Comparison of ENCODE assay signal across 9 cellular contexts in genomic region chr19:57820599-57820998, GRCh38. TPM values are rescaled to one million over a fixed set of nuclear protein-coding genes. Genes with fewer than 3 reads are reported as not detected.
DNase-seq lines count a peak whose midpoint lies in the region; ATAC-seq, FAIRE-seq and TF ChIP-seq lines count a peak whose summit lies in the region.
"Had no signal": no experiment of that assay in that cellular context is flagged by ENCODE, and none has a peak within 500 bp of the region (broad histone marks: within the 10 kb centered on the region; RNA-seq: fewer than 3 reads in every experiment).

No MANE protein-coding gene starts in this region.

- no peak overlapping the region for H2AFZ ChIP-seq in OCI-LY3 (ENCODE audit: low read depth, low read length)

- peak overlapping the region; percentile 69 for H3K4me2 ChIP-seq in OCI-LY3 (ENCODE audit: low read length)

- no peaks in the 10 kb centered on the region for H3K9me3 Mint-ChIP-seq in CD8-positive, alpha-beta T cell
- no peaks in the 10 kb centered on the region for H3K9me3 Mint-ChIP-seq in endodermal cell

- H3K36me3 Mint-ChIP-seq in CD8-positive, alpha-beta T cell, result peaks cover 41% of the 10 kb centered on the region
- peaks cover 27% of the 10 kb centered on the region for H3K36me3 Mint-ChIP-seq in endodermal cell (ENCODE audit: low read depth)

- H3K4me3 Mint-ChIP-seq in CD8-positive, alpha-beta T cell, result peak overlapping the region; percentile 96
- H3K4me3 Mint-ChIP-seq in endodermal cell, result peak overlapping the region; percentile 95

- FAIRE-seq in HTR-8/SVneo (lab: Jason Lieb, UNC), result no peak

- POLR2A ChIA-PET in CD8-positive, alpha-beta T cell (lab: Charles Lee), result interaction anchor here (0.6 to 1.2 kb wide), 3 partner anchors 51 to 112 kb away, joined by 3 to 6 read pairs (median 3); partner anchors contain the start of genes ZNF154 and ZNF586

- DNase-seq in CD8-positive, alpha-beta T cell, result no peak
- DNase-seq in endodermal cell (no peak), ovary (no peak), HTR-8/SVneo (ENCODE audit: insufficient read length, low spot score) (no peak)
- DNase-seq: NCI-H1105 had no signal

- intact Hi-C loops in CD8-positive, alpha-beta T cell (cut with DNase I, micrococcal nuclease), result no loop called here
- intact Hi-C loops in ovary (cut with DNase I), result no loop called here

- no peak overlapping the region for H3K27ac ChIP-seq in CD8-positive, alpha-beta T cell (ENCODE audit: low read depth, low read length)
- H3K27ac ChIP-seq in OCI-LY3 (ENCODE audit: low read length) (peak overlapping the region; percentile 73; the same call in 1 of the 2 replicates), endodermal cell (ENCODE audit: low read depth, low read length) (no peak overlapping the region), ovary (no peak overlapping the region)

- H3K36me3 ChIP-seq in CD8-positive, alpha-beta T cell (ENCODE audit: insufficient read depth, low read length), result no peaks in the 10 kb centered on the region
- H3K36me3 ChIP-seq in OCI-LY3 (replicated peaks; ENCODE audit: low read depth, low read length) (peaks cover 2% of the 10 kb centered on the region), endodermal cell (ENCODE audit: control insufficient read depth, insufficient read depth, low read length) (peaks cover 24% of the 10 kb centered on the region), ovary (no peaks in the 10 kb centered on the region)

- CTCF ChIA-PET in CD8-positive, alpha-beta T cell (lab: Charles Lee), result no interaction called here

- no peak for ATAC-seq in CD8-positive, alpha-beta T cell
- no peak for ATAC-seq in GM18861 (IDR thresholded peaks at IDR 0.05; ENCODE audit: unreplicated experiment)
- ATAC-seq in GM19328 (IDR thresholded peaks at IDR 0.05; ENCODE audit: unreplicated experiment), result no peak
- ATAC-seq in GM21526 (IDR thresholded peaks at IDR 0.05; ENCODE audit: low FRiP score, unreplicated experiment), result no peak

- TF ChIP-seq POLR2A in ovary (IDR thresholded peaks at IDR 0.05), result no peak

- peaks cover 25% of the 10 kb centered on the region for H4K20me1 ChIP-seq in OCI-LY3 (ENCODE audit: insufficient read depth, low read length)

- no peaks in the 10 kb centered on the region for H3K9me3 ChIP-seq in CD8-positive, alpha-beta T cell (ENCODE audit: low read length)
- H3K9me3 ChIP-seq in OCI-LY3 (ENCODE audit: insufficient read depth, low read length) (no peaks in the 10 kb centered on the region), endodermal cell (ENCODE audit: control insufficient read depth, low read length) (no peaks in the 10 kb centered on the region), ovary (no peaks in the 10 kb centered on the region)

- H3K4me3 ChIP-seq in CD8-positive, alpha-beta T cell (ENCODE audit: low read depth, low read length), result peak overlapping the region; percentile 57
- H3K4me3 ChIP-seq in OCI-LY3 (ENCODE audit: low read length) (peak overlapping the region; percentile 78), endodermal cell (ENCODE audit: low read length) (peak overlapping the region; percentile 89), ovary (peak overlapping the region; percentile 87)

- H3K4me1 ChIP-seq in CD8-positive, alpha-beta T cell (ENCODE audit: insufficient read depth, low read length), result peaks cover 15% of the 10 kb centered on the region
- peaks cover 41% of the 10 kb centered on the region for H3K4me1 ChIP-seq in OCI-LY3 (ENCODE audit: low read length)
- H3K4me1 ChIP-seq in endodermal cell (ENCODE audit: control insufficient read depth, insufficient read depth, low read length), result peaks cover 7% of the 10 kb centered on the region
- peaks cover 2% of the 10 kb centered on the region for H3K4me1 ChIP-seq in ovary (ENCODE audit: insufficient read depth)

- no peak for TF ChIP-seq EP300 in ovary (IDR thresholded peaks at IDR 0.05)

- H3K9ac ChIP-seq in OCI-LY3 (ENCODE audit: low read length), result peak overlapping the region; percentile 89
- peak overlapping the region; percentile 93 for H3K9ac ChIP-seq in endodermal cell (ENCODE audit: extremely low read depth, low read length, poor library complexity, severe bottlenecking)

- no peaks in the 10 kb centered on the region for H3K27me3 Mint-ChIP-seq in CD8-positive, alpha-beta T cell (ENCODE audit: low read depth)
- H3K27me3 Mint-ChIP-seq in endodermal cell (ENCODE audit: insufficient read depth), result no peaks in the 10 kb centered on the region

- peaks cover 56% of the 10 kb centered on the region for H3K4me1 Mint-ChIP-seq in CD8-positive, alpha-beta T cell (ENCODE audit: low read depth)
- H3K4me1 Mint-ChIP-seq in endodermal cell, result peaks cover 49% of the 10 kb centered on the region

- 88 to 91% methylated on average over 6 of the region's 6 CpGs for WGBS in endodermal cell (ENCODE audit: insufficient coverage in 1 of 2, insufficient read length in 1 of 2), 2 experiments
- WGBS in ovary, 3 donors, result 47 to 69% (median 53%) methylated on average over 6 of the region's 6 CpGs

- H3K27me3 ChIP-seq in CD8-positive, alpha-beta T cell (ENCODE audit: insufficient read depth, low read length), result no peaks in the 10 kb centered on the region
- H3K27me3 ChIP-seq in OCI-LY3 (ENCODE audit: low read depth, low read length) (no peaks in the 10 kb centered on the region), endodermal cell (ENCODE audit: control insufficient read depth, insufficient read depth, low read length, poor library complexity, severe bottlenecking) (no peaks in the 10 kb centered on the region), ovary (no peaks in the 10 kb centered on the region)

- peak overlapping the region; percentile 97 for H3K27ac Mint-ChIP-seq in CD8-positive, alpha-beta T cell
- peak overlapping the region; percentile 97 for H3K27ac Mint-ChIP-seq in endodermal cell

- no peak for TF ChIP-seq CTCF in CD8-positive, alpha-beta T cell (IDR thresholded peaks at IDR 0.05)
- TF ChIP-seq CTCF in OCI-LY3 (IDR thresholded peaks at IDR 0.05; ENCODE audit: low read depth, low read length), result no peak
- TF ChIP-seq CTCF in endodermal cell (conservative IDR thresholded peaks at IDR 0.05), result no peak
- TF ChIP-seq CTCF in ovary (IDR thresholded peaks at IDR 0.05), result no peak

- peaks cover 76% of the 10 kb centered on the region for H3K79me2 ChIP-seq in OCI-LY3 (ENCODE audit: low read length)

RNA-seq across cellular contexts. Expression of gene ZNF552, which starts 5.9 kb away (rescaled TPM):
- 10 to 100 TPM; 14.3 to 18.6 TPM for total RNA-seq in CD8-positive, alpha-beta T cell
- total RNA-seq in endodermal cell (10 to 100 TPM; 17.4 to 18.8 TPM), ovary (1 to 10 TPM; 5.2 to 9.9 (median 7.2) TPM)
- 4.9 TPM for polyA plus RNA-seq in endodermal cell (2013, experiment 1 of 2)
- 6.5 TPM for polyA plus RNA-seq in endodermal cell (2013, experiment 2 of 2)
- 1 to 10 TPM; 4.9 to 7.1 TPM for polyA plus RNA-seq in ovary

RNA-seq across cellular contexts. Expression of gene ZNF587B, which starts 9.5 kb away (rescaled TPM):
- total RNA-seq in CD8-positive, alpha-beta T cell, result 10 to 100 TPM; 25.6 to 28.5 TPM
- total RNA-seq in endodermal cell (10 to 100 TPM; 37.0 to 39.9 TPM), ovary (10 to 100 TPM in 5 of 7 donors, 1 to 10 TPM in 2; 7.8 to 19.4 (median 12.5) TPM)
- polyA plus RNA-seq in endodermal cell (2013, experiment 1 of 2), result 9.2 TPM
- polyA plus RNA-seq in endodermal cell (2013, experiment 2 of 2), result 8.9 TPM
- polyA plus RNA-seq in ovary, result 1 to 10 TPM; 4.0 to 4.6 TPM

RNA-seq across cellular contexts. Expression of gene ZNF587, which starts 29.1 kb away (rescaled TPM):
- 10 to 100 TPM; 45.4 to 46.9 TPM for total RNA-seq in CD8-positive, alpha-beta T cell
- total RNA-seq in endodermal cell, result 10 to 100 TPM; 64.1 to 98.1 TPM
- polyA plus RNA-seq in endodermal cell (2013, experiment 1 of 2), result 24.8 TPM
- polyA plus RNA-seq in endodermal cell (2013, experiment 2 of 2), result 24.7 TPM
- total RNA-seq in ovary, result 10 to 100 TPM; 20.7 to 41.6 (median 39.4) TPM
- 10 to 100 TPM; 12.3 to 27.7 TPM for polyA plus RNA-seq in ovary

RNA-seq across cellular contexts. Expression of gene ZNF586, which starts 51.1 kb away (rescaled TPM):
- total RNA-seq in CD8-positive, alpha-beta T cell, result 10 to 100 TPM; 54.0 to 57.6 TPM
- total RNA-seq in endodermal cell (10 to 100 TPM; 15.1 to 17.0 TPM), ovary (10 to 100 TPM; 15.4 to 21.7 (median 17.2) TPM)
- polyA plus RNA-seq in endodermal cell (2013, experiment 1 of 2), result 8.7 TPM
- polyA plus RNA-seq in endodermal cell (2013, experiment 2 of 2), result 7.6 TPM
- 10 to 100 TPM in 1 of 2 donors, 1 to 10 TPM in 1; 7.9 to 11.8 TPM for polyA plus RNA-seq in ovary
